Comparison of ENCODE assay signal across 24 cellular contexts in the genomic region with DNA sequence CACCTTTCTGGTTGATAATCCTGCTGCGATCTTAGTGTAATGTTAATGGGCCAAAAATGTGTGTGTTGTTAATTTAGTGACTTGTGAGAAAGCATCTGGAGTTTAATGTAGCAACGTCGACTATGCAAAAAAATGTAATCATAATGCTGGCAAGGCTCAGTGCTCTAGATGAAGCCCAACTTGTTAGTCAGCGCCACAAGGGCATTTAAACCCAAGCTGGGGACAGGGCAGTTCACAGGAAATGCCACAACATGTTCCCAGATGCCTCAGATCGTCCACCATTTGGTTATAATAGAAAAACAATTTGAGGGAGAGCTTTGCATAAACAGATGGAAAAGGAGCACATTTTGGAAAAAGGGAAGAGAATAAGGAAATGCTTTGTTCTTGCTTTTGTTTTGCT.
"Had no signal": no experiment of that assay in that cellular context is flagged by ENCODE, and none has a peak within 500 bp of the region (broad histone marks: within the 10 kb centered on the region; RNA-seq: fewer than 3 reads in every experiment).

No MANE protein-coding gene starts in this region.

- H3K4me1 ChIP-seq: body of pancreas, lower lobe of right lung, prostate gland, right atrium auricular region, suprapubic skin, transverse colon had no signal

- H3K9me3 Mint-ChIP-seq: activated CD4-positive, alpha-beta memory T cell treated with anti-CD3 and anti-CD28 coated beads, Interleukin-2, amount 10 ng/mL, durations not matched to agents 7 days and 5 days; activated naive CD8-positive, alpha-beta T cell treated with anti-CD3 and anti-CD28 coated beads for 36 hours; activated T-helper 17 cell treated with anti-CD3 and anti-CD28 coated beads, Interleukin-2, amount 50 U/mL, for 72 hours; T-cell had no signal

- H3K27me3 ChIP-seq: body of pancreas, hepatocyte, right atrium auricular region, suprapubic skin, transverse colon had no signal

- ATAC-seq: activated T-helper 17 cell treated with anti-CD3 and anti-CD28 coated beads, Interleukin-2, amount 50 U/mL, for 72 hours; body of pancreas; left cardiac atrium; lower lobe of right lung; stimulated activated naive CD8-positive, alpha-beta T cell treated with anti-CD3 and anti-CD28 coated beads, Interleukin-15, amount 100 ng/mL, for 72 hours; T-cell had no signal

- DNase-seq: activated CD4-positive, alpha-beta memory T cell treated with anti-CD3 and anti-CD28 coated beads, Interleukin-2, amount 10 ng/mL, durations not matched to agents 7 days and 5 days; activated CD4-positive, alpha-beta T cell treated with anti-CD3 and anti-CD28 coated beads for 48 hours; activated CD4-positive, CD25-positive, alpha-beta regulatory T cell; activated naive CD4-positive, alpha-beta T cell; activated naive CD8-positive, alpha-beta T cell treated with anti-CD3 and anti-CD28 coated beads for 36 hours; activated T-cell treated with anti-CD3 and anti-CD28 coated beads, Interleukin-2, amount 50 U/mL, for 1 hour; amygdala; body of pancreas; cortex of kidney; effector CD4-positive, alpha-beta T cell; left cardiac atrium; lower lobe of right lung; midbrain; stimulated activated CD4-positive, alpha-beta T cell treated with anti-CD3 and anti-CD28 coated beads, Interleukin-4, amount 100 ng/mL, for 1 hour; stimulated activated naive CD8-positive, alpha-beta T cell treated with anti-CD3 and anti-CD28 coated beads, Interleukin-15, amount 100 ng/mL, for 72 hours; T-cell; transverse colon had no signal

- H3K27ac Mint-ChIP-seq: activated CD4-positive, alpha-beta memory T cell treated with anti-CD3 and anti-CD28 coated beads, Interleukin-2, amount 10 ng/mL, durations not matched to agents 7 days and 5 days; activated naive CD8-positive, alpha-beta T cell treated with anti-CD3 and anti-CD28 coated beads for 36 hours; activated T-helper 17 cell treated with anti-CD3 and anti-CD28 coated beads, Interleukin-2, amount 50 U/mL, for 72 hours; stimulated activated naive CD8-positive, alpha-beta T cell treated with anti-CD3 and anti-CD28 coated beads, Interleukin-15, amount 100 ng/mL, for 72 hours; T-cell had no signal

- H3K4me3 ChIP-seq: body of pancreas, esophagus muscularis mucosa, hepatocyte, lower lobe of right lung, prostate gland, right atrium auricular region, skin epidermis, suprapubic skin, transverse colon had no signal

- H3K36me3 ChIP-seq: esophagus muscularis mucosa, lower lobe of right lung, prostate gland, right atrium auricular region, suprapubic skin, transverse colon had no signal

- H3K36me3 Mint-ChIP-seq: activated naive CD8-positive, alpha-beta T cell treated with anti-CD3 and anti-CD28 coated beads for 36 hours; T-cell had no signal

- H3K27me3 Mint-ChIP-seq: activated CD4-positive, alpha-beta memory T cell treated with anti-CD3 and anti-CD28 coated beads, Interleukin-2, amount 10 ng/mL, durations not matched to agents 7 days and 5 days; activated naive CD8-positive, alpha-beta T cell treated with anti-CD3 and anti-CD28 coated beads for 36 hours had no signal

- H3K9me3 ChIP-seq: body of pancreas, esophagus muscularis mucosa, lower lobe of right lung, prostate gland, right atrium auricular region, suprapubic skin, transverse colon had no signal

- H3K4me3 Mint-ChIP-seq: activated CD4-positive, alpha-beta memory T cell treated with anti-CD3 and anti-CD28 coated beads, Interleukin-2, amount 10 ng/mL, durations not matched to agents 7 days and 5 days; activated naive CD8-positive, alpha-beta T cell treated with anti-CD3 and anti-CD28 coated beads for 36 hours; activated T-helper 17 cell treated with anti-CD3 and anti-CD28 coated beads, Interleukin-2, amount 50 U/mL, for 72 hours; stimulated activated naive CD8-positive, alpha-beta T cell treated with anti-CD3 and anti-CD28 coated beads, Interleukin-15, amount 100 ng/mL, for 72 hours; T-cell had no signal

- H3K4me1 Mint-ChIP-seq: activated CD4-positive, alpha-beta memory T cell treated with anti-CD3 and anti-CD28 coated beads, Interleukin-2, amount 10 ng/mL, durations not matched to agents 7 days and 5 days; activated naive CD8-positive, alpha-beta T cell treated with anti-CD3 and anti-CD28 coated beads for 36 hours; activated T-helper 17 cell treated with anti-CD3 and anti-CD28 coated beads, Interleukin-2, amount 50 U/mL, for 72 hours; stimulated activated naive CD8-positive, alpha-beta T cell treated with anti-CD3 and anti-CD28 coated beads, Interleukin-15, amount 100 ng/mL, for 72 hours; T-cell had no signal
